18 cellular contexts compared by ENCODE assay signal in genomic region chr15:101038327-101039003, GRCh38.
DNase-seq lines count a peak whose midpoint lies in the region; TF ChIP-seq lines count a peak whose summit lies in the region.
"Had no signal": no experiment of that assay in that cellular context is flagged by ENCODE, and none has a peak within 500 bp of the region (broad histone marks: within the 10 kb centered on the region; RNA-seq: fewer than 3 reads in every experiment).

No MANE protein-coding gene starts in this region.

- H3K4me3 ChIP-seq in right atrium auricular region (no peak overlapping the region), left ventricle myocardium inferior (no peak overlapping the region), colonic mucosa (no peak overlapping the region)
- H3K4me3 ChIP-seq: A549, BLaER1 had no signal

- H3K27ac ChIP-seq in right atrium auricular region (no peak overlapping the region), left ventricle myocardium inferior (replicated peaks) (no peak overlapping the region), colonic mucosa (no peak overlapping the region)
- H3K27ac ChIP-seq: A549, BLaER1 had no signal

- H3K36me3 ChIP-seq in right atrium auricular region (no peaks in the 10 kb centered on the region), left ventricle myocardium inferior (peaks cover 2% of the 10 kb centered on the region), colonic mucosa (no peaks in the 10 kb centered on the region)

- TF ChIP-seq CTCF in right atrium auricular region (IDR thresholded peaks at IDR 0.05) (no peak), left ventricle myocardium inferior (IDR thresholded peaks at IDR 0.05; ENCODE audit: borderline replicate concordance) (no peak), colonic mucosa (IDR thresholded peaks at IDR 0.05) (no peak)

- intact Hi-C loops in left ventricle myocardium inferior (cut with micrococcal nuclease) (no loop called here), colonic mucosa (cut with DNase I) (no loop called here)

- H3K27me3 ChIP-seq in right atrium auricular region (no peaks in the 10 kb centered on the region), left ventricle myocardium inferior (ENCODE audit: low read depth) (no peaks in the 10 kb centered on the region), colonic mucosa (no peaks in the 10 kb centered on the region)
- H3K27me3 ChIP-seq: BLaER1 had no signal

- H3K4me1 ChIP-seq in right atrium auricular region (no peaks in the 10 kb centered on the region), left ventricle myocardium inferior (no peaks in the 10 kb centered on the region), colonic mucosa (no peaks in the 10 kb centered on the region)
- H3K4me1 ChIP-seq: A549, BLaER1 had no signal

- DNase-seq in right atrium auricular region (ENCODE audit: low spot score) (peak; percentile 49), left ventricle myocardium inferior (no peak), colonic mucosa (peak; percentile 2), mucosa of gallbladder (ENCODE audit: low spot score) (peak; percentile 0), NCI-H1930 (lab: John Stamatoyannopoulos, UW) (no peak), GOT3 (lab: John Stamatoyannopoulos, UW) (no peak), NCI-H446 treated with DMSO at 0.1 percent for 48 hours (lab: John Stamatoyannopoulos, UW) (no peak)
- DNase-seq: Calu3; CD4-positive, alpha-beta memory T cell; NCI-H1105; NCI-H1694; NCI-H2107; NCI-H510A treated with DMSO at 0.1 percent for 48 hours; NCI-H774; SHP77; SK-N-SH had no signal

- no peak overlapping the region for H3K9ac ChIP-seq in colonic mucosa (ENCODE audit: low read depth in 2 of 2, low read length in 2 of 2)
- H3K9ac ChIP-seq: BLaER1, SK-N-SH had no signal

- H3K9me3 ChIP-seq in right atrium auricular region (peaks cover 0 to 28% of the 10 kb centered on the region in 2 donors), left ventricle myocardium inferior (replicated peaks) (peaks cover 44% of the 10 kb centered on the region), colonic mucosa (no peaks in the 10 kb centered on the region)

Comparison
In these comparisons a context has a peak if more than half of its experiments do, and no peak if none do; other contexts are left out.
1. DNase-seq: peak in right atrium auricular region (single experiment), colonic mucosa (single experiment) and mucosa of gallbladder (single experiment); none in left ventricle myocardium inferior (single experiment), NCI-H1930 (0 of 2), GOT3 (single experiment) and NCI-H446 treated with DMSO at 0.1 percent for 48 hours (single experiment).